Comparison of ENCODE assay signal across 8 cellular contexts in the genomic region with DNA sequence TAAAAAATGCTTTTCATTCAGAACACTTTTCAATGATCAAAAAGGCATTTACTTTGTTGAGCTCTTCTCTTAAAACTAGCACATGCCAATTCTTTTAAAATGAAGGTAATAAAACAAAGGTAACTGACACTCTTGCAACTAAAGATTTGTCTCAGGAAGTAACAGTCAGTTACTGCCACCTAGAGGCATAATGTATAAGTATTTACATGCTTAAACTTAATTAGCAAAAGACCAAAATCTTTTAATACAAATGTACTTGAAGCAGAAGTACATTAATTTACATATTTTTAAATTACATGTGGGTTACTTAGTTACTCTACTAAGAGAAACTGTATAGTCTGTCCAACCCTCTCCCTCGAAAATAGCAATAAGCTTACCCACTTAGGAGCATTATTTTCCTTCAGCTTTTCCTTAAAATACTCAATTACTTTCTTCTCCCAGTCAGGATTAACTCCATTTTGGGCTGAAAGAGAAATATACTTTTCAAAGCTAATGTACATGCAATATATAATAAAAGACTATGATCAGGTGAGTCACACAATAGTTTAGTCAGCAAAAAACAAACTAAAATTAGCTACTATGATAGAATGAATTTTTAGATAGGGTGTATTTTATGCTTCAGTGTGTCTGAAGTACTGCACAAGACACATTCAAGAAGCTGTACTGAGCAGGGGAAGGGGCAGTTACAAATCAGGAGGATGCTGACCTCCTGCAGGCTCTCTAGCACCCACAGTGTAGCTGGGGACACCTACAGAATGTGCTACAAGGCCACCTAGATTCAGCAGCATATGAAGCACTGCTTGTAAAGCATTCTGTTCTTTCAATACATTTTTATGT. TPM values are rescaled to one million over a fixed set of nuclear protein-coding genes. Genes with fewer than 3 reads are reported as not detected.
A peak's percentile ranks its signal among the peaks of the same experiment; 100 is the strongest.
DNase-seq lines count a peak whose midpoint lies in the region; ATAC-seq and TF ChIP-seq lines count a peak whose summit lies in the region.

No MANE protein-coding gene starts in this region.

- CTCF ChIA-PET in AG04449 (lab: Yijun Ruan, JAX): interaction anchor here (0.6 to 18.3 kb wide), 55 partner anchors 8 to 791 kb away, joined by 3 to 664 read pairs (median 6); a partner anchor contains a TSS

- H3K4me3 Mint-ChIP-seq in mesothelial cell of epicardium: no peak overlapping the region

- DNase-seq in AG04449 (ENCODE audit: low read depth, low spot score) (no peak), GF-D8 (lab: John Stamatoyannopoulos, UW) (peak; percentile 22), NCI-H82 treated with DMSO at 0.1 percent for 48 hours (lab: John Stamatoyannopoulos, UW; ENCODE audit: unreplicated experiment) (peak; percentile 7), cerebellar cortex (ENCODE audit: low spot score) (peak; percentile 76), mesothelial cell of epicardium (ENCODE audit: low spot score in 2 of 2, unreplicated experiment in 2 of 2) (no peak), HPDE6-E6E7 (ENCODE audit: extremely low spot score) (no peak), nucleus accumbens (lab: John Stamatoyannopoulos, UW) (no peak)

- POLR2A ChIA-PET in AG04449 (lab: Yijun Ruan, JAX): interaction anchor here (0.6 to 0.8 kb wide), 2 partner anchors 206 to 1630 kb away, joined by 3 to 4 read pairs; no protein-coding TSS in a partner anchor

- H3K4me3 ChIP-seq in AG04449 (ENCODE audit: low read depth, low read length): no peak overlapping the region

- peaks cover 19% of the 10 kb centered on the region for H3K36me3 Mint-ChIP-seq in mesothelial cell of epicardium

- ATAC-seq in HG03159 (IDR thresholded peaks at IDR 0.05; ENCODE audit: unreplicated experiment): no peak

- H3K9me3 Mint-ChIP-seq in mesothelial cell of epicardium: peaks cover 8% of the 10 kb centered on the region

- no peak overlapping the region for H3K27ac Mint-ChIP-seq in mesothelial cell of epicardium

- TF ChIP-seq CTCF in AG04449 (IDR thresholded peaks at IDR 0.05; ENCODE audit: insufficient read depth, low read length, missing control alignments): peak; percentile 18
- peak; percentile 75 for TF ChIP-seq CTCF in mesothelial cell of epicardium (IDR thresholded peaks at IDR 0.05; ENCODE audit: unreplicated experiment)

- no peaks in the 10 kb centered on the region for H3K27me3 Mint-ChIP-seq in mesothelial cell of epicardium (ENCODE audit: low read depth)

- H3K4me1 Mint-ChIP-seq in mesothelial cell of epicardium: peaks cover 6% of the 10 kb centered on the region

RNA-seq across cellular contexts. Expression of a gene that starts 13.0 kb away (rescaled TPM):
- total RNA-seq in mesothelial cell of epicardium: 42.9 to 45.1 TPM (median 44.0 TPM) in 3 replicates

RNA-seq across cellular contexts. Expression of a gene that starts 32.9 kb away (rescaled TPM):
- total RNA-seq in mesothelial cell of epicardium: 59.0 to 64.3 TPM (median 62.3 TPM) in 3 replicates

Comparison
In these comparisons a context has a peak if more than half of its experiments do, and no peak if none do; other contexts are left out.
1. DNase-seq: peak in GF-D8 (single experiment), NCI-H82 treated with DMSO at 0.1 percent for 48 hours (single experiment) and cerebellar cortex (single experiment); none in AG04449 (single experiment), mesothelial cell of epicardium (0 of 2), HPDE6-E6E7 (single experiment) and nucleus accumbens (0 of 56).